ENCODE assay signal across 40 cellular contexts in genomic region chr4:39078829-39079228, GRCh38. TPM values are rescaled to one million over a fixed set of nuclear protein-coding genes. Genes with fewer than 3 reads are reported as not detected.
"Had no signal": no experiment of that assay in that cellular context is flagged by ENCODE, and none has a peak within 500 bp of the region (broad histone marks: within the 10 kb centered on the region; RNA-seq: fewer than 3 reads in every experiment).

No MANE protein-coding gene starts in this region.

- H3K27me3 ChIP-seq: adrenal gland, ascending aorta, body of pancreas, brain microvascular endothelial cell, breast epithelium, cardiac muscle cell had no signal

- H3K36me3 ChIP-seq: breast epithelium, cardiac muscle cell had no signal

- H3K27ac ChIP-seq: adrenal gland, ascending aorta, body of pancreas, brain microvascular endothelial cell, breast epithelium, cardiac muscle cell had no signal

- H3K27ac Mint-ChIP-seq: activated naive CD4-positive, alpha-beta T cell treated with anti-CD3 and anti-CD28 coated beads for 36 hours; activated naive CD4-positive, alpha-beta T cell treated with anti-CD3 and anti-CD28 coated beads, Interleukin-2, amount 10 ng/mL, durations not matched to agents 7 days and 5 days; activated naive CD4-positive, alpha-beta T cell treated with anti-CD3 and anti-CD28 coated beads, Interleukin-2, amount 50 U/mL, for 24 hours; activated naive CD4-positive, alpha-beta T cell treated with anti-CD3 and anti-CD28 coated beads, Interleukin-2, amount 50 U/mL, for 72 hours; activated naive CD8-positive, alpha-beta T cell; activated naive CD8-positive, alpha-beta T cell treated with anti-CD3 and anti-CD28 coated beads for 36 hours; activated naive CD8-positive, alpha-beta T cell treated with anti-CD3 and anti-CD28 coated beads, Interleukin-2, amount 10 ng/mL, durations not matched to agents 7 days and 5 days; activated naive CD8-positive, alpha-beta T cell treated with anti-CD3 and anti-CD28 coated beads, Interleukin-2, amount 50 U/mL, for 24 hours; activated T-cell treated with anti-CD3 and anti-CD28 coated beads, Interleukin-2, amount 50 U/mL, for 24 hours; activated T-helper 1 cell treated with anti-CD3 and anti-CD28 coated beads, Interleukin-12 subunit alpha, Interleukin-12 subunit beta, Interleukin-2, Interleukin-4 antibody, amounts not matched to agents 30 ng/mL and 10 ng/mL and 1 ng/mL, durations not matched to agents 14 hours and 24 hours and 36 hours; activated T-helper 17 cell treated with anti-CD3 and anti-CD28 coated beads, Interleukin-2, amount 50 U/mL, for 72 hours; activated T-helper 2 cell treated with anti-CD3 and anti-CD28 coated beads, Interferon-gamma antibody, Interleukin-2, Interleukin-4, amounts not matched to agents 10 μg/mL and 5 μg/mL and 100 μg/mL, durations not matched to agents 14 hours and 24 hours and 36 hours; brain had no signal

- DNase-seq: activated effector memory CD4-positive, alpha-beta T cell treated with anti-CD3 and anti-CD28 coated beads, Interleukin-2, amount 50 U/mL, for 16 hours; activated effector memory CD4-positive, alpha-beta T cell treated with Interleukin-2 at 50 U/mL for 16 hours; activated gamma-delta T cell; activated gamma-delta T cell treated with Interleukin-2 at 50 U/mL for 16 hours; activated naive CD4-positive, alpha-beta T cell; activated naive CD4-positive, alpha-beta T cell treated with anti-CD3 and anti-CD28 coated beads for 36 hours; activated naive CD4-positive, alpha-beta T cell treated with anti-CD3 and anti-CD28 coated beads, Interleukin-2, amount 10 ng/mL, durations not matched to agents 7 days and 5 days; activated naive CD4-positive, alpha-beta T cell treated with anti-CD3 and anti-CD28 coated beads, Interleukin-2, amount 50 U/mL, for 16 hours; activated naive CD4-positive, alpha-beta T cell treated with Interleukin-2 at 50 U/mL for 16 hours; activated naive CD8-positive, alpha-beta T cell treated with anti-CD3 and anti-CD28 coated beads for 36 hours; activated naive CD8-positive, alpha-beta T cell treated with anti-CD3 and anti-CD28 coated beads, Interleukin-2, amount 10 ng/mL, durations not matched to agents 7 days and 5 days; activated naive CD8-positive, alpha-beta T cell treated with anti-CD3 and anti-CD28 coated beads, Interleukin-2, amount 50 U/mL, for 24 hours; activated T-cell treated with anti-CD3 and anti-CD28 coated beads, Interleukin-2, amount 50 U/mL, for 24 hours; activated T-cell treated with anti-CD3 and anti-CD28 coated beads, Interleukin-2, amount 50 U/mL, for 4 hours; activated T-cell treated with anti-CD3 and anti-CD28 coated beads, Interleukin-2, amount 50 U/mL, for 48 hours; activated T-cell treated with anti-CD3 and anti-CD28 coated beads, Interleukin-2, amount 50 U/mL, for 72 hours; adrenal gland; amniotic stem cell; amygdala; anterior cingulate cortex; aorta; body of pancreas; brain microvascular endothelial cell; caudate nucleus; central memory CD4-positive, alpha-beta T cell; cerebellar nuclear complex had no signal

- H3K4me3 Mint-ChIP-seq: activated naive CD4-positive, alpha-beta T cell treated with anti-CD3 and anti-CD28 coated beads for 36 hours; activated naive CD4-positive, alpha-beta T cell treated with anti-CD3 and anti-CD28 coated beads, Interleukin-2, amount 10 ng/mL, durations not matched to agents 7 days and 5 days; activated naive CD4-positive, alpha-beta T cell treated with anti-CD3 and anti-CD28 coated beads, Interleukin-2, amount 50 U/mL, for 24 hours; activated naive CD8-positive, alpha-beta T cell; activated naive CD8-positive, alpha-beta T cell treated with anti-CD3 and anti-CD28 coated beads for 36 hours; activated naive CD8-positive, alpha-beta T cell treated with anti-CD3 and anti-CD28 coated beads, Interleukin-2, amount 10 ng/mL, durations not matched to agents 7 days and 5 days; activated naive CD8-positive, alpha-beta T cell treated with anti-CD3 and anti-CD28 coated beads, Interleukin-2, amount 50 U/mL, for 24 hours; activated T-cell treated with anti-CD3 and anti-CD28 coated beads, Interleukin-2, amount 50 U/mL, for 24 hours; activated T-cell treated with anti-CD3 and anti-CD28 coated beads, Interleukin-2, amount 50 U/mL, for 4 hours; activated T-cell treated with anti-CD3 and anti-CD28 coated beads, Interleukin-2, amount 50 U/mL, for 72 hours; activated T-helper 1 cell treated with anti-CD3 and anti-CD28 coated beads, Interleukin-12 subunit alpha, Interleukin-12 subunit beta, Interleukin-2, Interleukin-4 antibody, amounts not matched to agents 30 ng/mL and 10 ng/mL and 1 ng/mL, durations not matched to agents 14 hours and 24 hours and 36 hours; activated T-helper 17 cell treated with anti-CD3 and anti-CD28 coated beads, Interleukin-2, amount 50 U/mL, for 72 hours; brain; central memory CD8-positive, alpha-beta T cell had no signal

- H3K4me3 ChIP-seq: adrenal gland, ascending aorta, body of pancreas, breast epithelium, cardiac muscle cell had no signal

- H3K4me1 ChIP-seq: adrenal gland, ascending aorta, body of pancreas, breast epithelium had no signal

- FAIRE-seq: astrocyte, bronchial epithelial cell had no signal

- H3K4me1 Mint-ChIP-seq: activated naive CD4-positive, alpha-beta T cell treated with anti-CD3 and anti-CD28 coated beads, Interleukin-2, amount 10 ng/mL, durations not matched to agents 7 days and 5 days; activated naive CD4-positive, alpha-beta T cell treated with anti-CD3 and anti-CD28 coated beads, Interleukin-2, amount 50 U/mL, for 24 hours; activated naive CD8-positive, alpha-beta T cell treated with anti-CD3 and anti-CD28 coated beads, Interleukin-2, amount 50 U/mL, for 24 hours; central memory CD8-positive, alpha-beta T cell had no signal

- H3K9me3 ChIP-seq: adrenal gland, ascending aorta, body of pancreas, breast epithelium had no signal

- ATAC-seq: activated naive CD4-positive, alpha-beta T cell treated with anti-CD3 and anti-CD28 coated beads, Interleukin-2, amount 50 U/mL, for 72 hours; activated naive CD8-positive, alpha-beta T cell treated with anti-CD3 and anti-CD28 coated beads, Interleukin-2, amount 50 U/mL, for 24 hours; activated T-cell treated with anti-CD3 and anti-CD28 coated beads, Interleukin-2, amount 50 U/mL, for 4 hours; activated T-cell treated with anti-CD3 and anti-CD28 coated beads, Interleukin-2, amount 50 U/mL, for 72 hours; activated T-helper 17 cell treated with anti-CD3 and anti-CD28 coated beads, Interleukin-2, amount 50 U/mL, for 72 hours; body of pancreas had no signal

- H3K27me3 Mint-ChIP-seq: activated naive CD4-positive, alpha-beta T cell treated with anti-CD3 and anti-CD28 coated beads, Interleukin-2, amount 10 ng/mL, durations not matched to agents 7 days and 5 days; activated naive CD4-positive, alpha-beta T cell treated with anti-CD3 and anti-CD28 coated beads, Interleukin-2, amount 50 U/mL, for 24 hours; activated naive CD8-positive, alpha-beta T cell; activated naive CD8-positive, alpha-beta T cell treated with anti-CD3 and anti-CD28 coated beads for 36 hours; activated naive CD8-positive, alpha-beta T cell treated with anti-CD3 and anti-CD28 coated beads, Interleukin-2, amount 10 ng/mL, durations not matched to agents 7 days and 5 days; activated naive CD8-positive, alpha-beta T cell treated with anti-CD3 and anti-CD28 coated beads, Interleukin-2, amount 50 U/mL, for 24 hours; activated T-cell treated with anti-CD3 and anti-CD28 coated beads, Interleukin-2, amount 50 U/mL, for 24 hours; activated T-helper 17 cell treated with anti-CD3 and anti-CD28 coated beads, Interleukin-2, amount 50 U/mL, for 72 hours; brain; central memory CD8-positive, alpha-beta T cell had no signal

RNA-seq across cellular contexts. Expression of gene TMEM156, which starts 46.6 kb away (rescaled TPM):
- total RNA-seq: ascending aorta, cardiac muscle cell, cardiac septum had no signal
- polyA plus RNA-seq: cardiac muscle cell had no signal
